In genomic region chr9:13689925-13690324, GRCh38 we compare ENCODE assay signal across 1 cellular context.
TF ChIP-seq lines count a peak whose summit lies in the region.

No MANE protein-coding gene starts in this region.

TF ChIP-seq in H1, 55 proteins besides CTCF, POLR2A, EP300 and RAD21 (continued from another document):
- TF ChIP-seq HDAC2 (IDR thresholded peaks at IDR 0.05; ENCODE audit: borderline replicate concordance in 1 of 2, low read depth in 2 of 2, low read length in 2 of 2) (no peak), SIN3A (conservative IDR thresholded peaks at IDR 0.05 in 1 of 2, IDR thresholded peaks at IDR 0.05 in 1 of 2; ENCODE audit: low read depth in 1 of 2, low read length in 2 of 2) (no peak), ATF3 (IDR thresholded peaks at IDR 0.05; ENCODE audit: insufficient read depth, low read depth, low read length) (no peak), JUN (IDR thresholded peaks at IDR 0.05; ENCODE audit: low read depth, low read length) (no peak)
